16 cellular contexts compared by ENCODE assay signal in the genomic region with DNA sequence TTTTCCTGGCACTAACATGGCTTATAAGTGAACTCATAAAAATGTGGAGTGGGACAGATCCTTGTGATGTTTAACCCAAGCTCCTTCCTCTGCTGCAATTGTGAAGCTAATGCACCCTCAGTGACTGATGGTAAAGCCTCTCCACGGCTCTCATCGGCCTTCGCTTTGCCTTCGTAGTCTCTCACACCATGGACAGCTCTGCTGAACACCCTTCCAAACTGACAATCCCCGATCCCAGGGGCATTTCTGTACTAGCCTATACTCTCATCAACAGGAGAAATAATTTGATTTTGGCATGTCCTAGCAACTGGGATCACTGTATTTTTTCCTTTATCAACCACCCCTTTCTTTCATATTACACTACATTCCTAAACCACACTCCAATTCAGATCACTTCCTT. TPM values are rescaled to one million over a fixed set of nuclear protein-coding genes. Genes with fewer than 3 reads are reported as not detected.
DNase-seq lines count a peak whose midpoint lies in the region; ATAC-seq and TF ChIP-seq lines count a peak whose summit lies in the region.
"Had no signal": no experiment of that assay in that cellular context is flagged by ENCODE, and none has a peak within 500 bp of the region (broad histone marks: within the 10 kb centered on the region; RNA-seq: fewer than 3 reads in every experiment).

No MANE protein-coding gene starts in this region.

- H3K27me3 Mint-ChIP-seq in activated CD4-positive, alpha-beta memory T cell treated with anti-CD3 and anti-CD28 coated beads, Interleukin-2, amount 10 ng/mL, durations not matched to agents 7 days and 5 days: no peaks in the 10 kb centered on the region
- no peaks in the 10 kb centered on the region for H3K27me3 Mint-ChIP-seq in activated CD4-positive, alpha-beta memory T cell treated with anti-CD3 and anti-CD28 coated beads for 36 hours
- H3K27me3 Mint-ChIP-seq in CD8-positive, alpha-beta T cell (ENCODE audit: low read depth): no peaks in the 10 kb centered on the region
- no peaks in the 10 kb centered on the region for H3K27me3 Mint-ChIP-seq in activated T-helper 17 cell treated with anti-CD3 and anti-CD28 coated beads, Interleukin-2, amount 50 U/mL, for 72 hours
- H3K27me3 Mint-ChIP-seq in progenitor cell of endocrine pancreas (no peaks in the 10 kb centered on the region), CD14-positive monocyte (ENCODE audit: low read depth in 3 of 3) (peaks cover 4 to 7% (median 6%) of the 10 kb centered on the region in 3 donors)

- POLR2A ChIA-PET in activated CD4-positive, alpha-beta memory T cell treated with anti-CD3 and anti-CD28 coated beads, Interleukin-2, amount 10 ng/mL, durations not matched to agents 7 days and 5 days (lab: Charles Lee): no interaction called here
- POLR2A ChIA-PET in activated CD4-positive, alpha-beta memory T cell treated with anti-CD3 and anti-CD28 coated beads for 36 hours (lab: Charles Lee): no interaction called here
- POLR2A ChIA-PET in CD8-positive, alpha-beta T cell (lab: Charles Lee): no interaction called here

- peaks cover 49% of the 10 kb centered on the region for H3K79me2 ChIP-seq in Karpas-422 (ENCODE audit: low read length)

- H3K36me3 ChIP-seq in CD8-positive, alpha-beta T cell (ENCODE audit: insufficient read depth, low read length): peaks cover 36% of the 10 kb centered on the region
- H3K36me3 ChIP-seq in Karpas-422 (ENCODE audit: insufficient read depth, low read length): peaks cover 27% of the 10 kb centered on the region

- ATAC-seq in CD8-positive, alpha-beta T cell: no peak
- no peak for ATAC-seq in activated T-helper 17 cell treated with anti-CD3 and anti-CD28 coated beads, Interleukin-2, amount 50 U/mL, for 72 hours (replicated peaks)

- peaks cover 16% of the 10 kb centered on the region for H3K4me1 Mint-ChIP-seq in activated CD4-positive, alpha-beta memory T cell treated with anti-CD3 and anti-CD28 coated beads, Interleukin-2, amount 10 ng/mL, durations not matched to agents 7 days and 5 days
- peaks cover 11% of the 10 kb centered on the region for H3K4me1 Mint-ChIP-seq in activated CD4-positive, alpha-beta memory T cell treated with anti-CD3 and anti-CD28 coated beads for 36 hours (ENCODE audit: low read depth)
- H3K4me1 Mint-ChIP-seq in CD8-positive, alpha-beta T cell (ENCODE audit: low read depth): peaks cover 37% of the 10 kb centered on the region
- H3K4me1 Mint-ChIP-seq in activated T-helper 17 cell treated with anti-CD3 and anti-CD28 coated beads, Interleukin-2, amount 50 U/mL, for 72 hours: peaks cover 6% of the 10 kb centered on the region
- peaks cover 5% of the 10 kb centered on the region for H3K4me1 Mint-ChIP-seq in progenitor cell of endocrine pancreas (ENCODE audit: low read depth)
- peaks cover 17% of the 10 kb centered on the region for H3K4me1 Mint-ChIP-seq in CD14-positive monocyte

- no peak overlapping the region for H2AFZ ChIP-seq in Karpas-422 (ENCODE audit: low read length)

- H3K9me3 Mint-ChIP-seq in activated CD4-positive, alpha-beta memory T cell treated with anti-CD3 and anti-CD28 coated beads, Interleukin-2, amount 10 ng/mL, durations not matched to agents 7 days and 5 days: no peaks in the 10 kb centered on the region
- no peaks in the 10 kb centered on the region for H3K9me3 Mint-ChIP-seq in activated CD4-positive, alpha-beta memory T cell treated with anti-CD3 and anti-CD28 coated beads for 36 hours
- H3K9me3 Mint-ChIP-seq in CD8-positive, alpha-beta T cell: no peaks in the 10 kb centered on the region
- H3K9me3 Mint-ChIP-seq in activated T-helper 17 cell treated with anti-CD3 and anti-CD28 coated beads, Interleukin-2, amount 50 U/mL, for 72 hours: no peaks in the 10 kb centered on the region
- H3K9me3 Mint-ChIP-seq in progenitor cell of endocrine pancreas (ENCODE audit: low read depth) (no peaks in the 10 kb centered on the region), CD14-positive monocyte (peaks cover 0 to 3% (median 0%) of the 10 kb centered on the region in 7 donors)
- H3K9me3 Mint-ChIP-seq: CD4-positive, CD25-positive, alpha-beta regulatory T cell had no signal

- H4K20me1 ChIP-seq in Karpas-422 (ENCODE audit: insufficient read depth, low read depth, low read length): peaks cover 12% of the 10 kb centered on the region; the same call in 1 of the 2 replicates

- peaks cover 17% of the 10 kb centered on the region for H3K4me1 ChIP-seq in CD8-positive, alpha-beta T cell (ENCODE audit: insufficient read depth, low read length)
- peaks cover 17% of the 10 kb centered on the region for H3K4me1 ChIP-seq in Karpas-422 (ENCODE audit: low read length)

- H3K4me3 Mint-ChIP-seq in activated CD4-positive, alpha-beta memory T cell treated with anti-CD3 and anti-CD28 coated beads, Interleukin-2, amount 10 ng/mL, durations not matched to agents 7 days and 5 days: no peak overlapping the region
- no peak overlapping the region for H3K4me3 Mint-ChIP-seq in activated CD4-positive, alpha-beta memory T cell treated with anti-CD3 and anti-CD28 coated beads for 36 hours
- no peak overlapping the region for H3K4me3 Mint-ChIP-seq in CD8-positive, alpha-beta T cell
- H3K4me3 Mint-ChIP-seq in activated T-helper 17 cell treated with anti-CD3 and anti-CD28 coated beads, Interleukin-2, amount 50 U/mL, for 72 hours: no peak overlapping the region
- H3K4me3 Mint-ChIP-seq in progenitor cell of endocrine pancreas (ENCODE audit: low read depth) (no peak overlapping the region), CD14-positive monocyte (no peak overlapping the region)
- H3K4me3 Mint-ChIP-seq: CD4-positive, CD25-positive, alpha-beta regulatory T cell had no signal

- no peaks in the 10 kb centered on the region for H3K9me2 ChIP-seq in Karpas-422 (replicated peaks; ENCODE audit: insufficient read depth, low read length)

- CTCF ChIA-PET in activated CD4-positive, alpha-beta memory T cell treated with anti-CD3 and anti-CD28 coated beads, Interleukin-2, amount 10 ng/mL, durations not matched to agents 7 days and 5 days (lab: Charles Lee): no interaction called here
- CTCF ChIA-PET in activated CD4-positive, alpha-beta memory T cell treated with anti-CD3 and anti-CD28 coated beads for 36 hours (lab: Charles Lee): interaction anchor here (0.8 to 1.7 kb wide), 2 partner anchors 145 to 287 kb away, joined by 3 read pairs; no protein-coding TSS in a partner anchor
- CTCF ChIA-PET in CD8-positive, alpha-beta T cell (lab: Charles Lee): no interaction called here

- no peak overlapping the region for H3K27ac ChIP-seq in CD8-positive, alpha-beta T cell (ENCODE audit: low read depth, low read length)
- H3K27ac ChIP-seq in Karpas-422 (ENCODE audit: low read length): no peak overlapping the region
- H3K27ac ChIP-seq: BLaER1, HL-60 had no signal

- DNase-seq in activated CD4-positive, alpha-beta memory T cell treated with anti-CD3 and anti-CD28 coated beads, Interleukin-2, amount 10 ng/mL, durations not matched to agents 7 days and 5 days: peak; percentile 9
- DNase-seq in activated CD4-positive, alpha-beta memory T cell treated with anti-CD3 and anti-CD28 coated beads for 36 hours: no peak
- no peak for DNase-seq in CD8-positive, alpha-beta T cell
- DNase-seq in progenitor cell of endocrine pancreas (ENCODE audit: low spot score, unreplicated experiment) (no peak), NOMO-1 treated with DMSO at 0.1 percent for 48 hours (lab: John Stamatoyannopoulos, UW; ENCODE audit: unreplicated experiment) (no peak), Karpas-422 (no peak), CD14-positive monocyte (ENCODE audit: low spot score) (no peak)
- DNase-seq: 8988T; AML-193; Calu3; CD4-positive, CD25-positive, alpha-beta regulatory T cell; DMS 273 treated with DMSO at 0.1 percent for 48 hours; HCEC 1CT had no signal

- no peak for TF ChIP-seq CTCF in CD8-positive, alpha-beta T cell (IDR thresholded peaks at IDR 0.05)
- TF ChIP-seq CTCF in progenitor cell of endocrine pancreas (IDR thresholded peaks at IDR 0.05; ENCODE audit: unreplicated experiment) (no peak), CD14-positive monocyte (IDR thresholded peaks at IDR 0.05) (no peak)

- H3K36me3 Mint-ChIP-seq in activated CD4-positive, alpha-beta memory T cell treated with anti-CD3 and anti-CD28 coated beads, Interleukin-2, amount 10 ng/mL, durations not matched to agents 7 days and 5 days (ENCODE audit: low read depth): peaks cover 21% of the 10 kb centered on the region
- peaks cover 16% of the 10 kb centered on the region for H3K36me3 Mint-ChIP-seq in activated CD4-positive, alpha-beta memory T cell treated with anti-CD3 and anti-CD28 coated beads for 36 hours
- H3K36me3 Mint-ChIP-seq in CD8-positive, alpha-beta T cell: peaks cover 59% of the 10 kb centered on the region
- H3K36me3 Mint-ChIP-seq in activated T-helper 17 cell treated with anti-CD3 and anti-CD28 coated beads, Interleukin-2, amount 50 U/mL, for 72 hours (ENCODE audit: low read depth): peaks cover 64% of the 10 kb centered on the region
- peaks cover 17% of the 10 kb centered on the region for H3K36me3 Mint-ChIP-seq in progenitor cell of endocrine pancreas (ENCODE audit: insufficient read depth)
- H3K36me3 Mint-ChIP-seq in CD14-positive monocyte: peaks cover 47 to 55% of the 10 kb centered on the region in 2 donors

- H3K4me3 ChIP-seq in CD8-positive, alpha-beta T cell (ENCODE audit: low read depth, low read length): no peak overlapping the region
- no peak overlapping the region for H3K4me3 ChIP-seq in Karpas-422 (ENCODE audit: low read length)
- H3K4me3 ChIP-seq: BLaER1 had no signal

- intact Hi-C loops in activated CD4-positive, alpha-beta memory T cell treated with anti-CD3 and anti-CD28 coated beads for 36 hours (cut with micrococcal nuclease): no loop called here
- intact Hi-C loops in CD8-positive, alpha-beta T cell (cut with DNase I, micrococcal nuclease): no loop called here
- intact Hi-C loops in CD14-positive monocyte (cut with micrococcal nuclease): no loop called here

- no peak overlapping the region for H3K9ac ChIP-seq in Karpas-422 (ENCODE audit: low read length)
- H3K9ac ChIP-seq: BLaER1 had no signal

- no peak overlapping the region for H3K27ac Mint-ChIP-seq in activated CD4-positive, alpha-beta memory T cell treated with anti-CD3 and anti-CD28 coated beads, Interleukin-2, amount 10 ng/mL, durations not matched to agents 7 days and 5 days
- no peak overlapping the region for H3K27ac Mint-ChIP-seq in activated CD4-positive, alpha-beta memory T cell treated with anti-CD3 and anti-CD28 coated beads for 36 hours
- H3K27ac Mint-ChIP-seq in CD8-positive, alpha-beta T cell: peak overlapping the region; percentile 53
- H3K27ac Mint-ChIP-seq in activated T-helper 17 cell treated with anti-CD3 and anti-CD28 coated beads, Interleukin-2, amount 50 U/mL, for 72 hours: peak overlapping the region; percentile 0
- H3K27ac Mint-ChIP-seq in progenitor cell of endocrine pancreas (peak overlapping the region; percentile 73), CD14-positive monocyte (no peak overlapping the region)
- H3K27ac Mint-ChIP-seq: CD4-positive, CD25-positive, alpha-beta regulatory T cell had no signal

- H3K9me3 ChIP-seq in CD8-positive, alpha-beta T cell (ENCODE audit: low read length): no peaks in the 10 kb centered on the region
- H3K9me3 ChIP-seq in Karpas-422 (ENCODE audit: low read length): no peaks in the 10 kb centered on the region
- H3K9me3 ChIP-seq: BLaER1 had no signal

- H3K4me2 ChIP-seq in Karpas-422 (ENCODE audit: low read depth, low read length, poor library complexity, severe bottlenecking): no peak overlapping the region
- H3K4me2 ChIP-seq: BLaER1 had no signal

- no peaks in the 10 kb centered on the region for H3K27me3 ChIP-seq in CD8-positive, alpha-beta T cell (ENCODE audit: insufficient read depth, low read length)
- no peaks in the 10 kb centered on the region for H3K27me3 ChIP-seq in Karpas-422 (ENCODE audit: low read length)
- H3K27me3 ChIP-seq: BLaER1 had no signal

RNA-seq across cellular contexts. Expression of gene ZNF777, which starts 6.1 kb away (rescaled TPM):
- total RNA-seq in activated CD4-positive, alpha-beta memory T cell treated with anti-CD3 and anti-CD28 coated beads, Interleukin-2, amount 10 ng/mL, durations not matched to agents 7 days and 5 days: 10 to 100 TPM; 11.7 to 11.8 TPM
- total RNA-seq in activated CD4-positive, alpha-beta memory T cell treated with anti-CD3 and anti-CD28 coated beads for 36 hours: 10 to 100 TPM; 10.1 to 11.4 TPM
- total RNA-seq in CD8-positive, alpha-beta T cell: 10 to 100 TPM; 21.0 to 22.2 TPM
- total RNA-seq in activated T-helper 17 cell treated with anti-CD3 and anti-CD28 coated beads, Interleukin-2, amount 50 U/mL, for 72 hours: 1 to 10 TPM; 5.8 to 9.6 TPM
- total RNA-seq in progenitor cell of endocrine pancreas: 19.0 and 20.3 TPM in 2 replicates
- 5.7 and 12.6 TPM in 2 replicates for total RNA-seq in Karpas-422 (2014; rRNA removed; shearing (Covaris generic); ENCODE audit: low replicate concordance)
- polyA plus RNA-seq in CD14-positive monocyte: under 1 TPM; 0.13 to 0.25 TPM

RNA-seq across cellular contexts. Expression of gene ZNF746, which starts 42.9 kb away (rescaled TPM):
- 10 to 100 TPM; 18.5 to 19.8 TPM for total RNA-seq in activated CD4-positive, alpha-beta memory T cell treated with anti-CD3 and anti-CD28 coated beads, Interleukin-2, amount 10 ng/mL, durations not matched to agents 7 days and 5 days
- total RNA-seq in activated CD4-positive, alpha-beta memory T cell treated with anti-CD3 and anti-CD28 coated beads for 36 hours: 10 to 100 TPM; 13.5 to 14.9 TPM
- total RNA-seq in CD8-positive, alpha-beta T cell: 10 to 100 TPM; 28.4 to 31.1 TPM
- total RNA-seq in activated T-helper 17 cell treated with anti-CD3 and anti-CD28 coated beads, Interleukin-2, amount 50 U/mL, for 72 hours: 10 to 100 TPM; 12.0 to 15.5 TPM
- 25.6 and 26.7 TPM in 2 replicates for total RNA-seq in progenitor cell of endocrine pancreas
- 12.0 and 25.6 TPM in 2 replicates for total RNA-seq in Karpas-422 (2014; rRNA removed; shearing (Covaris generic); ENCODE audit: low replicate concordance)
- 1 to 10 TPM; 7.5 to 8.1 TPM for polyA plus RNA-seq in CD14-positive monocyte

Comparison
In these comparisons a context has a peak if more than half of its experiments do, and no peak if none do; other contexts are left out.
1. H3K27ac Mint-ChIP-seq: peak in CD8-positive, alpha-beta T cell (single experiment), activated T-helper 17 cell treated with anti-CD3 and anti-CD28 coated beads, Interleukin-2, amount 50 U/mL, for 72 hours (single experiment) and progenitor cell of endocrine pancreas (single experiment); none in activated CD4-positive, alpha-beta memory T cell treated with anti-CD3 and anti-CD28 coated beads, Interleukin-2, amount 10 ng/mL, durations not matched to agents 7 days and 5 days (single experiment), activated CD4-positive, alpha-beta memory T cell treated with anti-CD3 and anti-CD28 coated beads for 36 hours (single experiment) and CD14-positive monocyte (0 of 7).